13 cellular contexts compared by ENCODE assay signal in genomic region chr5:75167345-75167744, GRCh38.
A peak's percentile ranks its signal among the peaks of the same experiment; 100 is the strongest.
DNase-seq lines count a peak whose midpoint lies in the region; ATAC-seq, FAIRE-seq and TF ChIP-seq lines count a peak whose summit lies in the region.
"Had no signal": no experiment of that assay in that cellular context is flagged by ENCODE, and none has a peak within 500 bp of the region (broad histone marks: within the 10 kb centered on the region; RNA-seq: fewer than 3 reads in every experiment).

No MANE protein-coding gene starts in this region.

- no peak overlapping the region for H3K4me3 ChIP-seq in WERI-Rb-1 (ENCODE audit: low read depth, low read length)

- DNase-seq in D721Med (ENCODE audit: insufficient read length, low spot score) (no peak), HPDE6-E6E7 (ENCODE audit: extremely low spot score) (peak; percentile 1), WERI-Rb-1 (peak; percentile 10), iPS-NIHi7 (ENCODE audit: extremely low spot score) (peak; percentile 63), NCI-H510A treated with DMSO at 0.1 percent for 48 hours (lab: John Stamatoyannopoulos, UW) (no peak), LoVo (ENCODE audit: low spot score) (no peak), OCI-M2 (lab: John Stamatoyannopoulos, UW; ENCODE audit: unreplicated experiment) (no peak)
- DNase-seq: activated CD8-positive, alpha-beta T cell treated with anti-CD3 and anti-CD28 coated beads, Interleukin-2, amount 10 ng/mL, durations not matched to agents 7 days and 5 days; activated naive CD8-positive, alpha-beta T cell treated with anti-CD3 and anti-CD28 coated beads, Interleukin-2, amount 50 U/mL, for 24 hours; EL; NCI-H2171 treated with DMSO at 0.1 percent for 48 hours; SHP77 had no signal

- no peaks in the 10 kb centered on the region for H3K36me3 ChIP-seq in WERI-Rb-1

- TF ChIP-seq CTCF in D721Med (IDR thresholded peaks at IDR 0.05; ENCODE audit: insufficient read depth, missing control alignments) = peak; percentile 6
- peak; percentile 17; the same call in 1 of the 2 replicates for TF ChIP-seq CTCF in WERI-Rb-1 (IDR thresholded peaks at IDR 0.05; ENCODE audit: low read depth, low read length)

- FAIRE-seq in D721Med (lab: Jason Lieb, UNC) = no peak

- H3K9me3 ChIP-seq in WERI-Rb-1 (ENCODE audit: severe bottlenecking) = no peaks in the 10 kb centered on the region

- H3K27ac ChIP-seq in WERI-Rb-1 = no peak overlapping the region

- ATAC-seq in HG03457 (IDR thresholded peaks at IDR 0.05; ENCODE audit: unreplicated experiment) = no peak
- ATAC-seq: activated CD8-positive, alpha-beta T cell treated with anti-CD3 and anti-CD28 coated beads, Interleukin-2, amount 10 ng/mL, durations not matched to agents 7 days and 5 days; activated naive CD8-positive, alpha-beta T cell treated with anti-CD3 and anti-CD28 coated beads, Interleukin-2, amount 50 U/mL, for 24 hours had no signal

- H3K27me3 ChIP-seq in WERI-Rb-1 (ENCODE audit: insufficient read depth, low read depth, severe bottlenecking) = no peaks in the 10 kb centered on the region

Comparison
In these comparisons a context has a peak if more than half of its experiments do, and no peak if none do; other contexts are left out.
1. DNase-seq: peak in HPDE6-E6E7 (single experiment), WERI-Rb-1 (single experiment) and iPS-NIHi7 (single experiment); none in D721Med (single experiment), NCI-H510A treated with DMSO at 0.1 percent for 48 hours (single experiment), LoVo (single experiment) and OCI-M2 (single experiment).